Comparison of ENCODE assay signal across 8 cellular contexts in the genomic region with DNA sequence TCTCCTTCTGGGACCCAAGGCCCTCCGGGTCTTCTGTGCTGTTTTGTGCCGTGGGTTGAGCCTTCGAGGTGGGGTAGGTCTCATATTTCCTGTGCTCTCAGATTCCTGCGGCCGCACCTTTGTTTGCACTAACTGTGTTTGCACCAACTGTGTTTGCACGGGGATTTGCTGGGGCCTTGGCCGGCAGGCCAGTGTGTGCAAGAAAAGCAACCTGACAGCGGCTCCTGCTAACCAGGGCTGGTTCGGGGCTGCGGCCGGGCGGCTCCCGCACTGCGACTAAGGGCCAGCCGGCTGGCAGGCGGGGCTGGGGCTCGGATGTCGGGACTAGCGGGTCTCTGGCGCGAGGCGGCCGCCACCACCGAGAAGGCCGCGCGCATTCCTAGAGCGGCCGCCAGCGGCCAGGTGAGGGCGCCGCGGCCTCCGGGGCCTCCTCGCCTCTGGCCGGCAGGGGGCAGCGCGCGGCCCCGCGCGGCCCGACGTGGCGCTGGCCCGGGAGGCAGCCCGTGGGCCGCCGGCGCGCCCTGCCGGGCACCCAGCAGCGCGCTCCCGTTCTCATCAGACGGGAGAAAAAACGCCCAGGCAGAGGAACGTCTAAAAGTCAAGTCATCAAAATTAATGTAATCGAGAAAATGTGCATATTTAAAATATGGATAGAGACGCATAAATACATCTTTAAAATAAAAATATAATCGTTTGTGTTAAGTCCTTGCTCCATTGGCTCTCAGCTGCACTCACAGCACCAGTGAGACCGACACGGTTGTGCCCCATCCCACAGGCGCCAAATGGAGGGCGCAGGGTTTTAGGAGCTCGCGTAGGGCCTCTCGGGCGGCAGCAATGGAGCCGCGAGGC. TPM values are rescaled to one million over a fixed set of nuclear protein-coding genes. Genes with fewer than 3 reads are reported as not detected.
DNase-seq lines count a peak whose midpoint lies in the region; ATAC-seq, FAIRE-seq and TF ChIP-seq lines count a peak whose summit lies in the region.

No MANE protein-coding gene starts in this region.

- TF ChIP-seq CTCF in A673 (conservative IDR thresholded peaks at IDR 0.05; ENCODE audit: low read depth, low read length) = peak; percentile 46; the same call in 1 of the 2 replicates
- TF ChIP-seq CTCF in WTC11 (IDR thresholded peaks at IDR 0.05) = peak; percentile 44; the same call in 1 of the 2 replicates

- ATAC-seq in HG02943 (IDR thresholded peaks at IDR 0.05; ENCODE audit: low read depth, unreplicated experiment) = peak; percentile 96
- peak; percentile 96 for ATAC-seq in WTC11
- peak; percentile 98 for ATAC-seq in central memory CD8-positive, alpha-beta T cell (replicated peaks; ENCODE audit: extremely low read depth, poor library complexity, severe bottlenecking)

- FAIRE-seq in GM18507 (lab: Jason Lieb, UNC) = peak; percentile 85

- H3K27ac Mint-ChIP-seq in WTC11 = peak overlapping the region; percentile 89
- no peak overlapping the region for H3K27ac Mint-ChIP-seq in central memory CD8-positive, alpha-beta T cell (ENCODE audit: low read depth)

- intact Hi-C loops in A673 (cut with micrococcal nuclease; ENCODE audit: unreplicated experiment) = loop anchor here (5.0 kb wide), 1 partner anchor 75 kb away; a partner anchor contains a TSS

- no peaks in the 10 kb centered on the region for H3K9me3 ChIP-seq in A673 (ENCODE audit: low read depth, low read length, poor library complexity, severe bottlenecking)

- BruUV-seq in A673 (replicated peaks; lab: Mats Ljungman, UMichigan) = no TSS peak

- DNase-seq in A673 (ENCODE audit: low spot score) = peak; percentile 79
- DNase-seq in GM18507 (ENCODE audit: extremely low spot score, insufficient read length, low read depth) = peak; percentile 94
- DNase-seq in NCI-H1930 (lab: John Stamatoyannopoulos, UW) = peak; percentile 68 to 89
- peak; percentile 86 for DNase-seq in WTC11 (ENCODE audit: low spot score)
- DNase-seq in central memory CD8-positive, alpha-beta T cell (ENCODE audit: low spot score in 2 of 2) = peak; percentile 44 to 48
- peak; percentile 83 for DNase-seq in kidney tubule cell (ENCODE audit: low spot score)
- peak; percentile 61 for DNase-seq in stimulated activated CD4-positive, alpha-beta T cell treated with anti-CD3 and anti-CD28 coated beads, Interleukin-2, amount 100 ng/mL, for 4 hours (ENCODE audit: low read depth)

- no peaks in the 10 kb centered on the region for H3K27me3 ChIP-seq in A673 (replicated peaks; ENCODE audit: insufficient read depth, low read depth, low read length, poor library complexity)

- H3K4me1 Mint-ChIP-seq in WTC11 = peaks cover 11% of the 10 kb centered on the region
- no peaks in the 10 kb centered on the region for H3K4me1 Mint-ChIP-seq in central memory CD8-positive, alpha-beta T cell

- H3K4me1 ChIP-seq in A673 (ENCODE audit: insufficient read depth, low read length, poor library complexity, severe bottlenecking) = peaks cover 4% of the 10 kb centered on the region

- peak overlapping the region; percentile 44 for H3K4me3 ChIP-seq in A673 (ENCODE audit: low read depth, low read length, poor library complexity, severe bottlenecking)

- no peak overlapping the region for H3K27ac ChIP-seq in A673 (ENCODE audit: low read depth, low read length, poor library complexity, severe bottlenecking)

- CTCF ChIA-PET in A673 (lab: Charles Lee) (interaction anchor here (0.5 to 1.1 kb wide), 4 partner anchors 23 to 340 kb away, joined by 3 to 5 read pairs (median 4); no protein-coding TSS in a partner anchor), WTC11 (lab: Charles Lee) (interaction anchor here (0.7 to 3.4 kb wide), 21 partner anchors 9 to 417 kb away, joined by 3 to 30 read pairs (median 4); a partner anchor contains a TSS)

- peak overlapping the region; percentile 79 for H3K4me3 Mint-ChIP-seq in WTC11
- peak overlapping the region; percentile 70 for H3K4me3 Mint-ChIP-seq in central memory CD8-positive, alpha-beta T cell

- POLR2A ChIA-PET in A673 (lab: Charles Lee; ENCODE audit: low non-redundant PET) (no interaction called here), WTC11 (lab: Charles Lee) (interaction anchor here (0.8 kb wide), 1 partner anchor 38 kb away, joined by 3 read pairs; a partner anchor contains a TSS)

- H3K9me3 Mint-ChIP-seq in WTC11 = no peaks in the 10 kb centered on the region
- no peaks in the 10 kb centered on the region for H3K9me3 Mint-ChIP-seq in central memory CD8-positive, alpha-beta T cell

- H3K36me3 Mint-ChIP-seq in WTC11 = no peaks in the 10 kb centered on the region
- peaks cover 3% of the 10 kb centered on the region for H3K36me3 Mint-ChIP-seq in central memory CD8-positive, alpha-beta T cell (ENCODE audit: insufficient read depth)

- H3K36me3 ChIP-seq in A673 (ENCODE audit: insufficient read depth, low read length, poor library complexity, severe bottlenecking) = no peaks in the 10 kb centered on the region

- peaks cover 14% of the 10 kb centered on the region for H3K27me3 Mint-ChIP-seq in WTC11 (ENCODE audit: low read depth)
- no peaks in the 10 kb centered on the region for H3K27me3 Mint-ChIP-seq in central memory CD8-positive, alpha-beta T cell

TF ChIP-seq in WTC11, 78 proteins besides CTCF, POLR2A, EP300 and RAD21 (continues in another document):
- TF ChIP-seq, protein P1, sequence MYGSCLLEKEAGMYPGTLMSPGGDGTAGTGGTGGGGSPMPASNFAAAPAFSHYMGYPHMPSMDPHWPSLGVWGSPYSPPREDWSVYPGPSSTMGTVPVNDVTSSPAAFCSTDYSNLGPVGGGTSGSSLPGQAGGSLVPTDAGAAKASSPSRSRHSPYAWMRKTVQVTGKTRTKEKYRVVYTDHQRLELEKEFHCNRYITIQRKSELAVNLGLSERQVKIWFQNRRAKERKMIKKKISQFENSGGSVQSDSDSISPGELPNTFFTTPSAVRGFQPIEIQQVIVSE (CRISPR knock-in tag; IDR thresholded peaks at IDR 0.05; ENCODE audit: borderline replicate concordance) = no peak
- TF ChIP-seq FOXP1 (CRISPR knock-in tag; IDR thresholded peaks at IDR 0.05; ENCODE audit: borderline replicate concordance) = no peak; the same call in 1 of the 2 replicates
- TF ChIP-seq, protein P2, sequence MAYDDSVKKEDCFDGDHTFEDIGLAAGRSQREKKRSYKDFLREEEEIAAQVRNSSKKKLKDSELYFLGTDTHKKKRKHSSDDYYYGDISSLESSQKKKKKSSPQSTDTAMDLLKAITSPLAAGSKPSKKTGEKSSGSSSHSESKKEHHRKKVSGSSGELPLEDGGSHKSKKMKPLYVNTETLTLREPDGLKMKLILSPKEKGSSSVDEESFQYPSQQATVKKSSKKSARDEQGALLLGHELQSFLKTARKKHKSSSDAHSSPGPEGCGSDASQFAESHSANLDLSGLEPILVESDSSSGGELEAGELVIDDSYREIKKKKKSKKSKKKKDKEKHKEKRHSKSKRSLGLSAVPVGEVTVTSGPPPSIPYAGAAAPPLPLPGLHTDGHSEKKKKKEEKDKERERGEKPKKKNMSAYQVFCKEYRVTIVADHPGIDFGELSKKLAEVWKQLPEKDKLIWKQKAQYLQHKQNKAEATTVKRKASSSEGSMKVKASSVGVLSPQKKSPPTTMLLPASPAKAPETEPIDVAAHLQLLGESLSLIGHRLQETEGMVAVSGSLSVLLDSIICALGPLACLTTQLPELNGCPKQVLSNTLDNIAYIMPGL (CRISPR knock-in tag; IDR thresholded peaks at IDR 0.05) = 0 out of 2 replicates have a peak, but pooled peaks have one; percentile 73
- no peak for TF ChIP-seq NR1H2 (CRISPR knock-in tag; IDR thresholded peaks at IDR 0.05)
- no peak for TF ChIP-seq NR2C2 (CRISPR knock-in tag; IDR thresholded peaks at IDR 0.05)
- TF ChIP-seq, protein P3, sequence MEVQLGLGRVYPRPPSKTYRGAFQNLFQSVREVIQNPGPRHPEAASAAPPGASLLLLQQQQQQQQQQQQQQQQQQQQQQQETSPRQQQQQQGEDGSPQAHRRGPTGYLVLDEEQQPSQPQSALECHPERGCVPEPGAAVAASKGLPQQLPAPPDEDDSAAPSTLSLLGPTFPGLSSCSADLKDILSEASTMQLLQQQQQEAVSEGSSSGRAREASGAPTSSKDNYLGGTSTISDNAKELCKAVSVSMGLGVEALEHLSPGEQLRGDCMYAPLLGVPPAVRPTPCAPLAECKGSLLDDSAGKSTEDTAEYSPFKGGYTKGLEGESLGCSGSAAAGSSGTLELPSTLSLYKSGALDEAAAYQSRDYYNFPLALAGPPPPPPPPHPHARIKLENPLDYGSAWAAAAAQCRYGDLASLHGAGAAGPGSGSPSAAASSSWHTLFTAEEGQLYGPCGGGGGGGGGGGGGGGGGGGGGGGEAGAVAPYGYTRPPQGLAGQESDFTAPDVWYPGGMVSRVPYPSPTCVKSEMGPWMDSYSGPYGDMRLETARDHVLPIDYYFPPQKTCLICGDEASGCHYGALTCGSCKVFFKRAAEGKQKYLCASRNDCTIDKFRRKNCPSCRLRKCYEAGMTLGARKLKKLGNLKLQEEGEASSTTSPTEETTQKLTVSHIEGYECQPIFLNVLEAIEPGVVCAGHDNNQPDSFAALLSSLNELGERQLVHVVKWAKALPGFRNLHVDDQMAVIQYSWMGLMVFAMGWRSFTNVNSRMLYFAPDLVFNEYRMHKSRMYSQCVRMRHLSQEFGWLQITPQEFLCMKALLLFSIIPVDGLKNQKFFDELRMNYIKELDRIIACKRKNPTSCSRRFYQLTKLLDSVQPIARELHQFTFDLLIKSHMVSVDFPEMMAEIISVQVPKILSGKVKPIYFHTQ (CRISPR knock-in tag; IDR thresholded peaks at IDR 0.05) = no peak
- TF ChIP-seq FOXK1 (CRISPR knock-in tag; IDR thresholded peaks at IDR 0.05) = no peak
- TF ChIP-seq, protein P4, sequence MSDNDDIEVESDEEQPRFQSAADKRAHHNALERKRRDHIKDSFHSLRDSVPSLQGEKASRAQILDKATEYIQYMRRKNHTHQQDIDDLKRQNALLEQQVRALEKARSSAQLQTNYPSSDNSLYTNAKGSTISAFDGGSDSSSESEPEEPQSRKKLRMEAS (CRISPR knock-in tag; IDR thresholded peaks at IDR 0.05) = peak; percentile 43; the same call in 1 of the 2 replicates
- TF ChIP-seq GTF2I (CRISPR knock-in tag; conservative IDR thresholded peaks at IDR 0.05) = no peak
- TF ChIP-seq, protein P5, sequence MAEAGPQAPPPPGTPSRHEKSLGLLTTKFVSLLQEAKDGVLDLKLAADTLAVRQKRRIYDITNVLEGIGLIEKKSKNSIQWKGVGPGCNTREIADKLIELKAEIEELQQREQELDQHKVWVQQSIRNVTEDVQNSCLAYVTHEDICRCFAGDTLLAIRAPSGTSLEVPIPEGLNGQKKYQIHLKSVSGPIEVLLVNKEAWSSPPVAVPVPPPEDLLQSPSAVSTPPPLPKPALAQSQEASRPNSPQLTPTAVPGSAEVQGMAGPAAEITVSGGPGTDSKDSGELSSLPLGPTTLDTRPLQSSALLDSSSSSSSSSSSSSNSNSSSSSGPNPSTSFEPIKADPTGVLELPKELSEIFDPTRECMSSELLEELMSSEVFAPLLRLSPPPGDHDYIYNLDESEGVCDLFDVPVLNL (CRISPR knock-in tag; IDR thresholded peaks at IDR 0.05; ENCODE audit: borderline replicate concordance, low read depth) = no peak
- TF ChIP-seq ATF1 (CRISPR knock-in tag; IDR thresholded peaks at IDR 0.05) = no peak

RNA-seq across cellular contexts. Expression of a gene that starts 38.6 kb away (rescaled TPM):
- total RNA-seq in A673 (2021) (19.3 and 19.6 TPM in 2 replicates), WTC11 (2021) (12.0 to 13.6 TPM (median 12.6 TPM) in 3 replicates)
